Comparison of ENCODE assay signal across 8 cellular contexts in genomic region chr6:104940881-104941693, GRCh38. TPM values are rescaled to one million over a fixed set of nuclear protein-coding genes. Genes with fewer than 3 reads are reported as not detected.
A peak's percentile ranks its signal among the peaks of the same experiment; 100 is the strongest.
DNase-seq lines count a peak whose midpoint lies in the region; ATAC-seq and TF ChIP-seq lines count a peak whose summit lies in the region.

No MANE protein-coding gene starts in this region.

- DNase-seq in CD4-positive, alpha-beta T cell = peak in 3 of 10 experiments; percentile 3 to 37 (median 4)
- DNase-seq in SK-MEL-5 (ENCODE audit: low read depth, low spot score) = peak; percentile 56
- peak in 52 of 61 donors; percentile 9 to 89 (median 56) for DNase-seq in caudate nucleus (lab: John Stamatoyannopoulos, UW)
- peak; percentile 82 for DNase-seq in left kidney (ENCODE audit: low read depth, low spot score)
- peak; percentile 4 for DNase-seq in stimulated activated CD4-positive, alpha-beta T cell treated with anti-CD3 and anti-CD28 coated beads, Interleukin-2, amount 100 ng/mL, for 4 hours (ENCODE audit: low read depth)
- no peak for DNase-seq in NCI-H128 (lab: John Stamatoyannopoulos, UW; ENCODE audit: unreplicated experiment)

- peaks cover 69% of the 10 kb centered on the region for H3K27me3 ChIP-seq in CD4-positive, alpha-beta T cell (ENCODE audit: control insufficient read depth, insufficient read depth, low read length)

- H3K9me3 Mint-ChIP-seq in CD4-positive, alpha-beta T cell = peaks cover 3% of the 10 kb centered on the region

- ATAC-seq in CD4-positive, alpha-beta T cell (ENCODE audit: poor library complexity) = peak; percentile 56
- ATAC-seq in GM21447 (IDR thresholded peaks at IDR 0.05; ENCODE audit: unreplicated experiment) = peak; percentile 69
- no peak for ATAC-seq in GM21619 (IDR thresholded peaks at IDR 0.05; ENCODE audit: unreplicated experiment)

- no peaks in the 10 kb centered on the region for H3K9me3 ChIP-seq in CD4-positive, alpha-beta T cell (ENCODE audit: control insufficient read depth, low read length)

- no peak overlapping the region for H3K27ac ChIP-seq in CD4-positive, alpha-beta T cell (ENCODE audit: low read depth, low read length)
- no peak overlapping the region for H3K27ac ChIP-seq in caudate nucleus (ENCODE audit: low read depth, low read length)

- in situ Hi-C loops in SK-MEL-5 (cut with HindIII; ENCODE audit: low pct_unique_long_range_greater_than_20kb, low sequenced_read_pairs) = no loop called here

- H3K4me3 Mint-ChIP-seq in CD4-positive, alpha-beta T cell = peak overlapping the region; percentile 51

- H3K36me3 Mint-ChIP-seq in CD4-positive, alpha-beta T cell (ENCODE audit: low read depth) = no peaks in the 10 kb centered on the region

- intact Hi-C loops in CD4-positive, alpha-beta T cell (cut with DNase I, micrococcal nuclease) = no loop called here

- CTCF ChIA-PET in CD4-positive, alpha-beta T cell (lab: Charles Lee) = no interaction called here

- peaks cover 60% of the 10 kb centered on the region for H3K27me3 Mint-ChIP-seq in CD4-positive, alpha-beta T cell

- H3K27ac Mint-ChIP-seq in CD4-positive, alpha-beta T cell = no peak overlapping the region

- TF ChIP-seq CTCF in CD4-positive, alpha-beta T cell (IDR thresholded peaks at IDR 0.05) = peak; percentile 10

- peaks cover 12% of the 10 kb centered on the region for H3K4me1 Mint-ChIP-seq in CD4-positive, alpha-beta T cell (ENCODE audit: low read depth)

- POLR2A ChIA-PET in CD4-positive, alpha-beta T cell (lab: Charles Lee) = no interaction called here

RNA-seq across cellular contexts. Expression of gene LIN28B, which starts 15.8 kb away (rescaled TPM):
- not detected for total RNA-seq in CD4-positive, alpha-beta T cell
- total RNA-seq in SK-MEL-5 (2014; rRNA removed; shearing (Covaris generic)) = 0.13 and 0.19 TPM in 2 replicates
- polyA plus RNA-seq in SK-MEL-5 (2015; cell fraction: cytosol; rRNA removed) = 0.08 and 0.09 TPM in 2 replicates
- polyA plus RNA-seq in SK-MEL-5 (2015; cell fraction: nucleus; rRNA removed) = 0.19 and 0.41 TPM in 2 replicates
